ENCODE assay signal across 3 cellular contexts in genomic region chr5:103490340-103490739, GRCh38.
A peak's percentile ranks its signal among the peaks of the same experiment; 100 is the strongest.
TF ChIP-seq lines count a peak whose summit lies in the region.

No MANE protein-coding gene starts in this region.

TF ChIP-seq in HepG2, 621 proteins besides CTCF, POLR2A, EP300 and RAD21:
- peak; percentile 95 for TF ChIP-seq PCBP2 (optimal IDR thresholded peaks at IDR 0.05; ENCODE audit: low read depth, low read length, poor library complexity, severe bottlenecking)
- TF ChIP-seq ZBTB37 (CRISPR knock-in tag; IDR thresholded peaks at IDR 0.05): no peak
- no peak for TF ChIP-seq LCORL (IDR thresholded peaks at IDR 0.05)
- no peak for TF ChIP-seq LCORL (CRISPR knock-in tag; IDR thresholded peaks at IDR 0.05)
- TF ChIP-seq ZNF800 (CRISPR knock-in tag; IDR thresholded peaks at IDR 0.05): no peak
- TF ChIP-seq HNRNPK (IDR thresholded peaks at IDR 0.05; ENCODE audit: low read depth, low read length, poor library complexity, severe bottlenecking): peak; percentile 21
- TF ChIP-seq, protein P1, sequence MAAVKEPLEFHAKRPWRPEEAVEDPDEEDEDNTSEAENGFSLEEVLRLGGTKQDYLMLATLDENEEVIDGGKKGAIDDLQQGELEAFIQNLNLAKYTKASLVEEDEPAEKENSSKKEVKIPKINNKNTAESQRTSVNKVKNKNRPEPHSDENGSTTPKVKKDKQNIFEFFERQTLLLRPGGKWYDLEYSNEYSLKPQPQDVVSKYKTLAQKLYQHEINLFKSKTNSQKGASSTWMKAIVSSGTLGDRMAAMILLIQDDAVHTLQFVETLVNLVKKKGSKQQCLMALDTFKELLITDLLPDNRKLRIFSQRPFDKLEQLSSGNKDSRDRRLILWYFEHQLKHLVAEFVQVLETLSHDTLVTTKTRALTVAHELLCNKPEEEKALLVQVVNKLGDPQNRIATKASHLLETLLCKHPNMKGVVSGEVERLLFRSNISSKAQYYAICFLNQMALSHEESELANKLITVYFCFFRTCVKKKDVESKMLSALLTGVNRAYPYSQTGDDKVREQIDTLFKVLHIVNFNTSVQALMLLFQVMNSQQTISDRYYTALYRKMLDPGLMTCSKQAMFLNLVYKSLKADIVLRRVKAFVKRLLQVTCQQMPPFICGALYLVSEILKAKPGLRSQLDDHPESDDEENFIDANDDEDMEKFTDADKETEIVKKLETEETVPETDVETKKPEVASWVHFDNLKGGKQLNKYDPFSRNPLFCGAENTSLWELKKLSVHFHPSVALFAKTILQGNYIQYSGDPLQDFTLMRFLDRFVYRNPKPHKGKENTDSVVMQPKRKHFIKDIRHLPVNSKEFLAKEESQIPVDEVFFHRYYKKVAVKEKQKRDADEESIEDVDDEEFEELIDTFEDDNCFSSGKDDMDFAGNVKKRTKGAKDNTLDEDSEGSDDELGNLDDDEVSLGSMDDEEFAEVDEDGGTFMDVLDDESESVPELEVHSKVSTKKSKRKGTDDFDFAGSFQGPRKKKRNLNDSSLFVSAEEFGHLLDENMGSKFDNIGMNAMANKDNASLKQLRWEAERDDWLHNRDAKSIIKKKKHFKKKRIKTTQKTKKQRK (IDR thresholded peaks at IDR 0.05; ENCODE audit: low read length): no peak

TF ChIP-seq in HEK293, 187 proteins besides CTCF, POLR2A, EP300 and RAD21:
- TF ChIP-seq ZNF366 (tag by site-specific recombination; conservative IDR thresholded peaks at IDR 0.05) (peak; percentile 85), ZNF521 (tag by site-specific recombination; IDR thresholded peaks at IDR 0.05) (no peak), SETDB1 (IDR thresholded peaks at IDR 0.05; ENCODE audit: insufficient read length, low read length) (no peak), HOXD13 (CRISPR knock-in tag; IDR thresholded peaks at IDR 0.05; ENCODE audit: borderline replicate concordance) (no peak), ZSCAN5A (tag by site-specific recombination; IDR thresholded peaks at IDR 0.05) (no peak), ZNF404 (tag by site-specific recombination; IDR thresholded peaks at IDR 0.05) (no peak), TRIM28 (IDR thresholded peaks at IDR 0.05; ENCODE audit: borderline replicate concordance, low read length) (no peak), ZNF398 (tag by site-specific recombination; IDR thresholded peaks at IDR 0.05) (0 out of 2 replicates have a peak, but pooled peaks have one; percentile 23), ZEB2 (tag by site-specific recombination; IDR thresholded peaks at IDR 0.05) (no peak), PRDM4 (tag by site-specific recombination; IDR thresholded peaks at IDR 0.05) (no peak), ZNF155 (tag by site-specific recombination; IDR thresholded peaks at IDR 0.05) (no peak), EGR2 (tag by site-specific recombination; IDR thresholded peaks at IDR 0.05; ENCODE audit: low read depth) (0 out of 2 replicates have a peak, but pooled peaks have one; percentile 7)

TF ChIP-seq in H1, 55 proteins besides CTCF, POLR2A, EP300 and RAD21:
- TF ChIP-seq TEAD4 (IDR thresholded peaks at IDR 0.05; ENCODE audit: low read depth, low read length): no peak
- TF ChIP-seq SUZ12 (IDR thresholded peaks at IDR 0.05; ENCODE audit: low read length): no peak
- TF ChIP-seq RXRA (IDR thresholded peaks at IDR 0.05; ENCODE audit: insufficient read depth, low read depth, low read length): no peak
